Comparison of ENCODE assay signal across 1 cellular context in genomic region chr10:82757397-82757796, GRCh38.
TF ChIP-seq lines count a peak whose summit lies in the region.

No MANE protein-coding gene starts in this region.

TF ChIP-seq in GM23338, 12 proteins besides CTCF, POLR2A, EP300 and RAD21 (continued from another document):
- TF ChIP-seq REST (IDR thresholded peaks at IDR 0.05; ENCODE audit: unreplicated experiment) (no peak), POLR2AphosphoS5 (IDR thresholded peaks at IDR 0.05; ENCODE audit: low read depth) (no peak), ZNF331 (CRISPR knock-in tag; IDR thresholded peaks at IDR 0.05; ENCODE audit: low read depth) (no peak), ZNF462 (CRISPR knock-in tag; IDR thresholded peaks at IDR 0.05) (no peak), STAT1 (IDR thresholded peaks at IDR 0.05; ENCODE audit: unreplicated experiment) (no peak), JUNB (IDR thresholded peaks at IDR 0.05; ENCODE audit: unreplicated experiment) (no peak), EZH2phosphoT487 (IDR thresholded peaks at IDR 0.05; ENCODE audit: unreplicated experiment) (no peak), EZH2 (IDR thresholded peaks at IDR 0.05; ENCODE audit: low read depth, unreplicated experiment) (no peak), ETS1 (IDR thresholded peaks at IDR 0.05) (no peak)
TF ChIP-seq in GM23338: peak in this region for 0.
